17 cellular contexts compared by ENCODE assay signal in genomic region chr10:51642591-51642990, GRCh38. TPM values are rescaled to one million over a fixed set of nuclear protein-coding genes. Genes with fewer than 3 reads are reported as not detected.
A peak's percentile ranks its signal among the peaks of the same experiment; 100 is the strongest.
DNase-seq lines count a peak whose midpoint lies in the region; ATAC-seq and TF ChIP-seq lines count a peak whose summit lies in the region.
"Had no signal": no experiment of that assay in that cellular context is flagged by ENCODE, and none has a peak within 500 bp of the region (broad histone marks: within the 10 kb centered on the region; RNA-seq: fewer than 3 reads in every experiment).

No MANE protein-coding gene starts in this region.

- ATAC-seq in SK-N-SH treated with all-trans-retinoic acid at 6 μM for 48 hours (no peak), GM19324 (IDR thresholded peaks at IDR 0.05; ENCODE audit: low FRiP score, unreplicated experiment) (no peak), HG03520 (IDR thresholded peaks at IDR 0.05; ENCODE audit: unreplicated experiment) (no peak)
- ATAC-seq: HepG2 had no signal

- H3K79me2 ChIP-seq in SK-N-SH (ENCODE audit: insufficient read depth) = no peaks in the 10 kb centered on the region

- no peak for DNase-seq in SK-N-SH
- peak; percentile 64 for DNase-seq in medulla oblongata (ENCODE audit: extremely low spot score)
- DNase-seq in putamen (ENCODE audit: low spot score) = peak; percentile 49
- no peak for DNase-seq in NCI-H2107 treated with DMSO at 0.1 percent for 48 hours (lab: John Stamatoyannopoulos, UW; ENCODE audit: unreplicated experiment)
- DNase-seq in H4 (ENCODE audit: low spot score) = no peak
- DNase-seq: Caco-2; CD8-positive, alpha-beta memory T cell; DND-41; GDM1; H7 had no signal

- no peaks in the 10 kb centered on the region for H3F3A ChIP-seq in SK-N-SH (replicated peaks; ENCODE audit: insufficient read depth)

- no peak for TF ChIP-seq RAD21 in SK-N-SH (IDR thresholded peaks at IDR 0.05; ENCODE audit: low read length)

- no peaks in the 10 kb centered on the region for H4K20me1 ChIP-seq in SK-N-SH (ENCODE audit: insufficient read depth)
- H4K20me1 ChIP-seq: BLaER1 had no signal

- no peak for TF ChIP-seq EP300 in SK-N-SH (IDR thresholded peaks at IDR 0.05; ENCODE audit: borderline replicate concordance in 1 of 2, low read depth in 1 of 2, low read length in 1 of 2)

- H3K4me1 ChIP-seq in SK-N-SH (ENCODE audit: control insufficient read depth in 1 of 2, insufficient read depth in 2 of 2, low read depth in 1 of 2, low read length in 1 of 2) = peaks cover 0 to 8% of the 10 kb centered on the region in 2 experiments; a peak in 1 of 4 replicates
- H3K4me1 ChIP-seq: BLaER1, Caco-2 had no signal

- H3K27ac ChIP-seq in SK-N-SH (ENCODE audit: low read depth in 2 of 2, low read length in 1 of 2) = peak overlapping the region in 1 of 2 experiments; percentile 22; a peak in 1 of 4 replicates
- H3K27ac ChIP-seq: 22Rv1, BLaER1, GM23248 had no signal

- no peak overlapping the region for H3K4me3 ChIP-seq in SK-N-SH (ENCODE audit: low read depth in 2 of 2, low read length in 1 of 2)
- H3K4me3 ChIP-seq: BLaER1, GM23248 had no signal

- H3K36me3 ChIP-seq in SK-N-SH (replicated peaks in 1 of 2; ENCODE audit: control insufficient read depth in 1 of 2, insufficient read depth in 2 of 2, low read length in 1 of 2) = no peaks in the 10 kb centered on the region
- H3K36me3 ChIP-seq: BLaER1 had no signal

- POLR2A ChIA-PET in SK-N-SH (lab: Yijun Ruan, JAX) = no interaction called here

- H3K27me3 ChIP-seq in SK-N-SH (ENCODE audit: insufficient read depth) = no peaks in the 10 kb centered on the region
- H3K27me3 ChIP-seq: BLaER1 had no signal

- H2AFZ ChIP-seq in SK-N-SH (ENCODE audit: low read depth) = no peak overlapping the region
- H2AFZ ChIP-seq: GM23248 had no signal

- no peaks in the 10 kb centered on the region for H3K9me3 ChIP-seq in SK-N-SH
- H3K9me3 ChIP-seq: BLaER1, Caco-2 had no signal

- no peaks in the 10 kb centered on the region for H3K9me2 ChIP-seq in SK-N-SH

- 42% methylated on average over 4 of the region's 4 CpGs for WGBS in SK-N-SH (ENCODE audit: low lambda C conversion rate)

- H3K9ac ChIP-seq in SK-N-SH = no peak overlapping the region
- H3K9ac ChIP-seq: BLaER1, GM23248 had no signal

- no peak for TF ChIP-seq CTCF in SK-N-SH (IDR thresholded peaks at IDR 0.05)

- CTCF ChIA-PET in SK-N-SH (lab: Yijun Ruan, JAX) = no interaction called here

- H3K4me2 ChIP-seq in SK-N-SH = peak overlapping the region; percentile 23; the same call in 1 of the 2 replicates
- H3K4me2 ChIP-seq: BLaER1 had no signal

TF ChIP-seq in SK-N-SH, 30 proteins besides CTCF, POLR2A, EP300 and RAD21 (continues in another document):
- TF ChIP-seq PBX3 (IDR thresholded peaks at IDR 0.05) (no peak), RXRA (IDR thresholded peaks at IDR 0.05; ENCODE audit: borderline replicate concordance, low read depth) (no peak), EZH2phosphoT487 (IDR thresholded peaks at IDR 0.05; ENCODE audit: borderline replicate concordance, low read depth) (no peak), FOSL2 (IDR thresholded peaks at IDR 0.05; ENCODE audit: borderline replicate concordance, low read depth) (no peak), SMC3 (IDR thresholded peaks at IDR 0.05; ENCODE audit: low read depth, low read length) (no peak), USF2 (IDR thresholded peaks at IDR 0.05; ENCODE audit: borderline replicate concordance, low read depth, low read length) (no peak), JUND (IDR thresholded peaks at IDR 0.05) (no peak), YY1 (IDR thresholded peaks at IDR 0.05; ENCODE audit: low read depth) (no peak), MAX (IDR thresholded peaks at IDR 0.05; ENCODE audit: low read depth) (no peak), MXI1 (IDR thresholded peaks at IDR 0.05; ENCODE audit: low read depth, low read length) (no peak)

TF ChIP-seq in SK-N-SH treated with all-trans-retinoic acid at 6 μM for 48 hours, 23 proteins besides CTCF, POLR2A, EP300 and RAD21 (continues in another document):
- no peak for TF ChIP-seq TOX (CRISPR knock-in tag; IDR thresholded peaks at IDR 0.05; ENCODE audit: borderline replicate concordance)
- no peak for TF ChIP-seq ZFP30 (CRISPR knock-in tag; IDR thresholded peaks at IDR 0.05)
- no peak for TF ChIP-seq CREB5 (CRISPR knock-in tag; IDR thresholded peaks at IDR 0.05; ENCODE audit: low read depth)
- no peak for TF ChIP-seq PATZ1 (CRISPR knock-in tag; IDR thresholded peaks at IDR 0.05; ENCODE audit: borderline replicate concordance)
- no peak for TF ChIP-seq ZC3H10 (CRISPR knock-in tag; IDR thresholded peaks at IDR 0.05)
- TF ChIP-seq RARB (CRISPR knock-in tag; IDR thresholded peaks at IDR 0.05) = no peak
- no peak for TF ChIP-seq TSHZ2 (CRISPR knock-in tag; IDR thresholded peaks at IDR 0.05)
- no peak for TF ChIP-seq ISL1 (CRISPR knock-in tag; IDR thresholded peaks at IDR 0.05)
- no peak for TF ChIP-seq SNAI2 (CRISPR knock-in tag; IDR thresholded peaks at IDR 0.05)
- no peak for TF ChIP-seq CSRNP3 (CRISPR knock-in tag; IDR thresholded peaks at IDR 0.05)
- TF ChIP-seq ESRRG (CRISPR knock-in tag; IDR thresholded peaks at IDR 0.05) = no peak
- no peak for TF ChIP-seq CSDC2 (CRISPR knock-in tag; IDR thresholded peaks at IDR 0.05)
- TF ChIP-seq ZFP3 (CRISPR knock-in tag; IDR thresholded peaks at IDR 0.05) = no peak
- TF ChIP-seq ZNF8 (CRISPR knock-in tag; IDR thresholded peaks at IDR 0.05) = no peak
- no peak for TF ChIP-seq ZNF70 (CRISPR knock-in tag; IDR thresholded peaks at IDR 0.05)

RNA-seq across cellular contexts. Expression of gene CSTF2T, which starts 56.8 kb away (rescaled TPM):
- polyA plus RNA-seq in SK-N-SH (2012; rRNA removed) = 4.3 and 4.6 TPM in 2 replicates
- polyA plus RNA-seq in SK-N-SH (2012; cell fraction: cytosol; rRNA removed) = 4.7 and 5.4 TPM in 2 replicates
- 2.4 and 3.3 TPM in 2 replicates for polyA plus RNA-seq in SK-N-SH (2012; cell fraction: nucleus; rRNA removed)
- total RNA-seq in H4 (2014; rRNA removed; shearing (Covaris generic)) = 15.9 and 21.5 TPM in 2 replicates

Comparison
In these comparisons a context has a peak if more than half of its experiments do, and no peak if none do; other contexts are left out.
1. DNase-seq: peak in medulla oblongata (single experiment) and putamen (single experiment); none in SK-N-SH (single experiment), NCI-H2107 treated with DMSO at 0.1 percent for 48 hours (single experiment) and H4 (single experiment).